In the genomic region with DNA sequence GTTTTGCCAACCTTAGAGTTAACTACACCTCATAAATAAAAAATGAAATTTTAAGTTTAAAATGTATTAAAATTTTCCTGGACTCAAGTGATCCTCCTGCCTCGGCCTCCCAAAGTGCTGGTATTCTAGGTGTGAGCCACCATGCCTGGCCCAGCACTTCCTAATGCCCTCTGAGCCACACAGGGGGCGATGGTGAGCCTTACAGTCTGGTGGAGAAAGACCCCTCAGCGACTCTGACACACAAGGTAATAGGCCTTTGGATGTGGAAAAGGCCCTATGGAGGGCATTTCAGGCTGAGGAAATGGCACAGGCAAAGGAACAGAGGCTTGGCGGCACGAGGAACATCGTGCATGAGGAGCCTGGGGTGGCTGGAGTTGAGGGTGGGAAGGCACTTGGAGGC, we compare ENCODE assay signal across 9 cellular contexts. TPM values are rescaled to one million over a fixed set of nuclear protein-coding genes. Genes with fewer than 3 reads are reported as not detected.
DNase-seq lines count a peak whose midpoint lies in the region; TF ChIP-seq lines count a peak whose summit lies in the region.
"Had no signal": no experiment of that assay in that cellular context is flagged by ENCODE, and none has a peak within 500 bp of the region (broad histone marks: within the 10 kb centered on the region; RNA-seq: fewer than 3 reads in every experiment).

No MANE protein-coding gene starts in this region.

- no peaks in the 10 kb centered on the region for H3K79me2 ChIP-seq in Karpas-422 (ENCODE audit: low read length)

- no peak overlapping the region for H3K27ac Mint-ChIP-seq in MCF 10A (ENCODE audit: low read depth, unreplicated experiment)

- H3K4me2 ChIP-seq in Karpas-422 (ENCODE audit: low read depth, low read length, poor library complexity, severe bottlenecking) = no peak overlapping the region

- DNase-seq in MCF 10A (ENCODE audit: unreplicated experiment) = no peak
- no peak for DNase-seq in breast epithelium (ENCODE audit: low spot score in 2 of 2)
- peak; percentile 71 for DNase-seq in Karpas-422
- peak; percentile 9 for DNase-seq in choroid plexus epithelial cell (ENCODE audit: low read depth)
- peak; percentile 13 for DNase-seq in stimulated activated CD4-positive, alpha-beta T cell treated with anti-CD3 and anti-CD28 coated beads, Interleukin-4, amount 100 ng/mL, for 24 hours
- no peak for DNase-seq in pons (ENCODE audit: low spot score)
- DNase-seq in colonic mucosa = no peak
- no peak for DNase-seq in A172 (ENCODE audit: low spot score)
- DNase-seq: SIG-M5 had no signal

- no peaks in the 10 kb centered on the region for H3K9me3 ChIP-seq in breast epithelium
- H3K9me3 ChIP-seq in Karpas-422 (ENCODE audit: low read length) = no peaks in the 10 kb centered on the region
- no peaks in the 10 kb centered on the region for H3K9me3 ChIP-seq in colonic mucosa

- H3K27ac ChIP-seq in breast epithelium (no peak overlapping the region), Karpas-422 (ENCODE audit: low read length) (no peak overlapping the region), colonic mucosa (no peak overlapping the region)

- H3K27me3 ChIP-seq in breast epithelium (no peaks in the 10 kb centered on the region), Karpas-422 (ENCODE audit: low read length) (no peaks in the 10 kb centered on the region), colonic mucosa (peaks cover under 1% of the 10 kb centered on the region)

- POLR2A ChIA-PET in MCF 10A (lab: Yijun Ruan, JAX) = no interaction called here

- no peaks in the 10 kb centered on the region for H3K9me2 ChIP-seq in Karpas-422 (replicated peaks; ENCODE audit: insufficient read depth, low read length)

- H3K36me3 ChIP-seq in breast epithelium = no peaks in the 10 kb centered on the region
- no peaks in the 10 kb centered on the region for H3K36me3 ChIP-seq in Karpas-422 (ENCODE audit: insufficient read depth, low read length)
- H3K36me3 ChIP-seq in colonic mucosa = no peaks in the 10 kb centered on the region

- BruUV-seq in MCF 10A (replicated peaks; lab: Mats Ljungman, UMichigan) = no TSS peak

- H3K9me3 Mint-ChIP-seq in MCF 10A (ENCODE audit: unreplicated experiment) = no peaks in the 10 kb centered on the region

- H3K36me3 Mint-ChIP-seq in MCF 10A (ENCODE audit: insufficient read depth, unreplicated experiment) = no peaks in the 10 kb centered on the region

- H3K4me3 Mint-ChIP-seq in MCF 10A (ENCODE audit: unreplicated experiment) = no peak overlapping the region

- TF ChIP-seq CTCF in MCF 10A (IDR thresholded peaks at IDR 0.05; ENCODE audit: unreplicated experiment) (peak; percentile 30), breast epithelium (IDR thresholded peaks at IDR 0.05) (peak in 1 of 3 donors; percentile 10), choroid plexus epithelial cell (conservative IDR thresholded peaks at IDR 0.05; ENCODE audit: low read depth, low read length) (peak; percentile 51), colonic mucosa (IDR thresholded peaks at IDR 0.05) (no peak)

- intact Hi-C loops in MCF 10A (cut with micrococcal nuclease) = no loop called here
- intact Hi-C loops in breast epithelium (cut with DNase I; ENCODE audit: low total_unique reads) = no loop called here
- intact Hi-C loops in colonic mucosa (cut with DNase I) = no loop called here

- no peak for TF ChIP-seq POLR2A in breast epithelium (IDR thresholded peaks at IDR 0.05)

- H3K4me3 ChIP-seq in breast epithelium (no peak overlapping the region), Karpas-422 (ENCODE audit: low read length) (no peak overlapping the region), choroid plexus epithelial cell (ENCODE audit: low read depth, low read length) (no peak overlapping the region), colonic mucosa (no peak overlapping the region)

- H4K20me1 ChIP-seq in Karpas-422 (ENCODE audit: insufficient read depth, low read depth, low read length) = no peaks in the 10 kb centered on the region

- CTCF ChIA-PET in MCF 10A (lab: Yijun Ruan, JAX) = interaction anchor here (1.2 to 19.7 kb wide), 2 partner anchors 92 to 101 kb away, joined by 3 to 609 read pairs; no protein-coding TSS in a partner anchor

- no peak overlapping the region for H2AFZ ChIP-seq in Karpas-422 (ENCODE audit: low read length)

- H3K9ac ChIP-seq in Karpas-422 (ENCODE audit: low read length) = no peak overlapping the region
- H3K9ac ChIP-seq in colonic mucosa (ENCODE audit: low read depth in 2 of 2, low read length in 2 of 2) = no peak overlapping the region

- H3K27me3 Mint-ChIP-seq in MCF 10A (ENCODE audit: insufficient read depth, unreplicated experiment) = no peaks in the 10 kb centered on the region

- peaks cover 12% of the 10 kb centered on the region for H3K4me1 Mint-ChIP-seq in MCF 10A (ENCODE audit: insufficient read depth, unreplicated experiment)

- H3K4me1 ChIP-seq in breast epithelium (no peaks in the 10 kb centered on the region), Karpas-422 (ENCODE audit: low read length) (no peaks in the 10 kb centered on the region), colonic mucosa (no peaks in the 10 kb centered on the region)

RNA-seq across cellular contexts. Expression of a gene that starts 6.7 kb away (rescaled TPM):
- 22.5 and 43.5 TPM in 2 replicates for total RNA-seq in MCF 10A (2022)
- total RNA-seq in breast epithelium = 100 to 1,000 TPM in 1 of 3 donors, 10 to 100 TPM in 2; 12.2 to 136 (median 26.9) TPM
- not detected in 2 replicates for total RNA-seq in Karpas-422 (2014; rRNA removed; shearing (Covaris generic); ENCODE audit: low replicate concordance)
- 1 to 10 TPM; 3.4 to 5.8 TPM for total RNA-seq in colonic mucosa
- 4.1 and 5.3 TPM in 2 replicates for total RNA-seq in A172 (2014; rRNA removed; shearing (Covaris generic))

Comparison
In these comparisons a context has a peak if more than half of its experiments do, and no peak if none do; other contexts are left out.
1. DNase-seq: peak in Karpas-422 (single experiment), choroid plexus epithelial cell (single experiment) and stimulated activated CD4-positive, alpha-beta T cell treated with anti-CD3 and anti-CD28 coated beads, Interleukin-4, amount 100 ng/mL, for 24 hours (single experiment); none in MCF 10A (single experiment), breast epithelium (0 of 2), pons (single experiment), colonic mucosa (single experiment) and A172 (single experiment).